ENCODE assay signal across 1 cellular context in the genomic region with DNA sequence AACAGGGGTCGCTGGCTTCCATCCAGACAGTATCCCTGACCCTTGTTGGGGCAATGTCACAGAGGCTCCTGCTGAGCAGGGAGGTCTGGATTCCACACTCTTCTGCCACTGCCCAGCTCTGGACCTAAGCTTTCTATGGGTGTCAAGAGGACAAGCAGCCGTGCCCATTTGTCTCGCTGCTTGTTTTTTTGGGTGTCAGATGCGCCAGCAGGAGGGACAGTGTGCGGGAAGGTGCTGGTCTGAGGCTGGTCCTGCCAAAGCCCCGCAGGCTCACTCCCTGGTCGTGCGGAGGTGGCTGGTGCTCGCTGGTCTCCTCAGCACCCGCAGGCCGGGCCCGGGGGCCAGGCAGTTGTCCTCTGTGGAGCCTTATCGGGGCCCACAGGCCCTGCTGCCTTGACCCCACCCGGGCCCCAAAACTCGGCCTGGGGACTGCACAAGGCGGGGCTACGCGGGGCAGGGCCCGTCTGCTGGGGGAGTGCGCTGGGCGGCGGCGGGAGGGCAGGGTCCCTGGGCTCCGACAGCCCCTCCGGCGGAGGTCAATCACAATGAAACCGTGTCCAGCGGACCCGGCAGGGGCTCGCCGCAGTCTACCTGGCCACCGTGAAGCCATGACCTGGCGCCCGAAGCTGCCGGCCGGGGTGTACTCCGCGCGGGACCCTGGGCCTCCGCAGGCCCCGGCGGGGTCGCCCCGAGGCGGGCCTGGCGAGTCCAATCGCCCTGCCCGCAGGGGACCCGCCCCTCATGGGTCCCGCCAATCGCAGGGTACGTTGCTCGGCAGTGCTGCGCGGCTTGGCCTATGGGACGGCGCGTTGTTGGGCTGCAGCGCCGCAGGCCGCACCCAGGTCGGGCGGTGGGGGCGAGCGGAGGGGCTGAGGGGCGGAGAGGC.
A peak's percentile ranks its signal among the peaks of the same experiment; 100 is the strongest.
TF ChIP-seq lines count a peak whose summit lies in the region.

Gene ADD1 (plus strand): TSS at position 822 of the 886 bp plus-strand sequence. CDS start 32,072 bp downstream, outside the sequence.

TF ChIP-seq in WTC11, 78 proteins besides CTCF, POLR2A, EP300 and RAD21 (continued from another document):
- TF ChIP-seq, protein P1, sequence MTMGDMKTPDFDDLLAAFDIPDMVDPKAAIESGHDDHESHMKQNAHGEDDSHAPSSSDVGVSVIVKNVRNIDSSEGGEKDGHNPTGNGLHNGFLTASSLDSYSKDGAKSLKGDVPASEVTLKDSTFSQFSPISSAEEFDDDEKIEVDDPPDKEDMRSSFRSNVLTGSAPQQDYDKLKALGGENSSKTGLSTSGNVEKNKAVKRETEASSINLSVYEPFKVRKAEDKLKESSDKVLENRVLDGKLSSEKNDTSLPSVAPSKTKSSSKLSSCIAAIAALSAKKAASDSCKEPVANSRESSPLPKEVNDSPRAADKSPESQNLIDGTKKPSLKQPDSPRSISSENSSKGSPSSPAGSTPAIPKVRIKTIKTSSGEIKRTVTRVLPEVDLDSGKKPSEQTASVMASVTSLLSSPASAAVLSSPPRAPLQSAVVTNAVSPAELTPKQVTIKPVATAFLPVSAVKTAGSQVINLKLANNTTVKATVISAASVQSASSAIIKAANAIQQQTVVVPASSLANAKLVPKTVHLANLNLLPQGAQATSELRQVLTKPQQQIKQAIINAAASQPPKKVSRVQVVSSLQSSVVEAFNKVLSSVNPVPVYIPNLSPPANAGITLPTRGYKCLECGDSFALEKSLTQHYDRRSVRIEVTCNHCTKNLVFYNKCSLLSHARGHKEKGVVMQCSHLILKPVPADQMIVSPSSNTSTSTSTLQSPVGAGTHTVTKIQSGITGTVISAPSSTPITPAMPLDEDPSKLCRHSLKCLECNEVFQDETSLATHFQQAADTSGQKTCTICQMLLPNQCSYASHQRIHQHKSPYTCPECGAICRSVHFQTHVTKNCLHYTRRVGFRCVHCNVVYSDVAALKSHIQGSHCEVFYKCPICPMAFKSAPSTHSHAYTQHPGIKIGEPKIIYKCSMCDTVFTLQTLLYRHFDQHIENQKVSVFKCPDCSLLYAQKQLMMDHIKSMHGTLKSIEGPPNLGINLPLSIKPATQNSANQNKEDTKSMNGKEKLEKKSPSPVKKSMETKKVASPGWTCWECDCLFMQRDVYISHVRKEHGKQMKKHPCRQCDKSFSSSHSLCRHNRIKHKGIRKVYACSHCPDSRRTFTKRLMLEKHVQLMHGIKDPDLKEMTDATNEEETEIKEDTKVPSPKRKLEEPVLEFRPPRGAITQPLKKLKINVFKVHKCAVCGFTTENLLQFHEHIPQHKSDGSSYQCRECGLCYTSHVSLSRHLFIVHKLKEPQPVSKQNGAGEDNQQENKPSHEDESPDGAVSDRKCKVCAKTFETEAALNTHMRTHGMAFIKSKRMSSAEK (CRISPR knock-in tag; IDR thresholded peaks at IDR 0.05; ENCODE audit: borderline replicate concordance) = no peak
- TF ChIP-seq ARID4B (CRISPR knock-in tag; IDR thresholded peaks at IDR 0.05; ENCODE audit: borderline replicate concordance) = no peak
- TF ChIP-seq, protein P2, sequence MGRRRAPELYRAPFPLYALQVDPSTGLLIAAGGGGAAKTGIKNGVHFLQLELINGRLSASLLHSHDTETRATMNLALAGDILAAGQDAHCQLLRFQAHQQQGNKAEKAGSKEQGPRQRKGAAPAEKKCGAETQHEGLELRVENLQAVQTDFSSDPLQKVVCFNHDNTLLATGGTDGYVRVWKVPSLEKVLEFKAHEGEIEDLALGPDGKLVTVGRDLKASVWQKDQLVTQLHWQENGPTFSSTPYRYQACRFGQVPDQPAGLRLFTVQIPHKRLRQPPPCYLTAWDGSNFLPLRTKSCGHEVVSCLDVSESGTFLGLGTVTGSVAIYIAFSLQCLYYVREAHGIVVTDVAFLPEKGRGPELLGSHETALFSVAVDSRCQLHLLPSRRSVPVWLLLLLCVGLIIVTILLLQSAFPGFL (CRISPR knock-in tag; IDR thresholded peaks at IDR 0.05; ENCODE audit: borderline replicate concordance) = no peak
- TF ChIP-seq, protein P3, sequence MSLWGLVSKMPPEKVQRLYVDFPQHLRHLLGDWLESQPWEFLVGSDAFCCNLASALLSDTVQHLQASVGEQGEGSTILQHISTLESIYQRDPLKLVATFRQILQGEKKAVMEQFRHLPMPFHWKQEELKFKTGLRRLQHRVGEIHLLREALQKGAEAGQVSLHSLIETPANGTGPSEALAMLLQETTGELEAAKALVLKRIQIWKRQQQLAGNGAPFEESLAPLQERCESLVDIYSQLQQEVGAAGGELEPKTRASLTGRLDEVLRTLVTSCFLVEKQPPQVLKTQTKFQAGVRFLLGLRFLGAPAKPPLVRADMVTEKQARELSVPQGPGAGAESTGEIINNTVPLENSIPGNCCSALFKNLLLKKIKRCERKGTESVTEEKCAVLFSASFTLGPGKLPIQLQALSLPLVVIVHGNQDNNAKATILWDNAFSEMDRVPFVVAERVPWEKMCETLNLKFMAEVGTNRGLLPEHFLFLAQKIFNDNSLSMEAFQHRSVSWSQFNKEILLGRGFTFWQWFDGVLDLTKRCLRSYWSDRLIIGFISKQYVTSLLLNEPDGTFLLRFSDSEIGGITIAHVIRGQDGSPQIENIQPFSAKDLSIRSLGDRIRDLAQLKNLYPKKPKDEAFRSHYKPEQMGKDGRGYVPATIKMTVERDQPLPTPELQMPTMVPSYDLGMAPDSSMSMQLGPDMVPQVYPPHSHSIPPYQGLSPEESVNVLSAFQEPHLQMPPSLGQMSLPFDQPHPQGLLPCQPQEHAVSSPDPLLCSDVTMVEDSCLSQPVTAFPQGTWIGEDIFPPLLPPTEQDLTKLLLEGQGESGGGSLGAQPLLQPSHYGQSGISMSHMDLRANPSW (CRISPR knock-in tag; conservative IDR thresholded peaks at IDR 0.05; ENCODE audit: low read depth) = no peak
- TF ChIP-seq USF2 (CRISPR knock-in tag; IDR thresholded peaks at IDR 0.05) = no peak
- TF ChIP-seq MYBL2 (CRISPR knock-in tag; IDR thresholded peaks at IDR 0.05) = no peak
- 0 out of 2 replicates have a peak, but pooled peaks have one; percentile 19 for TF ChIP-seq GABPB1 (CRISPR knock-in tag; IDR thresholded peaks at IDR 0.05)
- TF ChIP-seq RORB (CRISPR knock-in tag; IDR thresholded peaks at IDR 0.05) = no peak
- TF ChIP-seq ZNF232 (CRISPR knock-in tag; IDR thresholded peaks at IDR 0.05) = no peak
- TF ChIP-seq, protein P4, sequence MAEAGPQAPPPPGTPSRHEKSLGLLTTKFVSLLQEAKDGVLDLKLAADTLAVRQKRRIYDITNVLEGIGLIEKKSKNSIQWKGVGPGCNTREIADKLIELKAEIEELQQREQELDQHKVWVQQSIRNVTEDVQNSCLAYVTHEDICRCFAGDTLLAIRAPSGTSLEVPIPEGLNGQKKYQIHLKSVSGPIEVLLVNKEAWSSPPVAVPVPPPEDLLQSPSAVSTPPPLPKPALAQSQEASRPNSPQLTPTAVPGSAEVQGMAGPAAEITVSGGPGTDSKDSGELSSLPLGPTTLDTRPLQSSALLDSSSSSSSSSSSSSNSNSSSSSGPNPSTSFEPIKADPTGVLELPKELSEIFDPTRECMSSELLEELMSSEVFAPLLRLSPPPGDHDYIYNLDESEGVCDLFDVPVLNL (CRISPR knock-in tag; IDR thresholded peaks at IDR 0.05; ENCODE audit: borderline replicate concordance, low read depth) = 0 out of 2 replicates have a peak, but pooled peaks have one; percentile 50
- no peak for TF ChIP-seq NFE2L1 (CRISPR knock-in tag; IDR thresholded peaks at IDR 0.05)
- 0 out of 2 replicates have a peak, but pooled peaks have one; percentile 39 for TF ChIP-seq ZMAT4 (CRISPR knock-in tag; IDR thresholded peaks at IDR 0.05)
- no peak for TF ChIP-seq PRRX2 (CRISPR knock-in tag; IDR thresholded peaks at IDR 0.05)
- no peak for TF ChIP-seq SOX15 (CRISPR knock-in tag; IDR thresholded peaks at IDR 0.05)
- no peak for TF ChIP-seq NR3C1 (CRISPR knock-in tag; conservative IDR thresholded peaks at IDR 0.05; ENCODE audit: low read depth)
TF ChIP-seq in WTC11: peak in this region for 10.
